ENCODE assay signal across 10 cellular contexts in the genomic region with DNA sequence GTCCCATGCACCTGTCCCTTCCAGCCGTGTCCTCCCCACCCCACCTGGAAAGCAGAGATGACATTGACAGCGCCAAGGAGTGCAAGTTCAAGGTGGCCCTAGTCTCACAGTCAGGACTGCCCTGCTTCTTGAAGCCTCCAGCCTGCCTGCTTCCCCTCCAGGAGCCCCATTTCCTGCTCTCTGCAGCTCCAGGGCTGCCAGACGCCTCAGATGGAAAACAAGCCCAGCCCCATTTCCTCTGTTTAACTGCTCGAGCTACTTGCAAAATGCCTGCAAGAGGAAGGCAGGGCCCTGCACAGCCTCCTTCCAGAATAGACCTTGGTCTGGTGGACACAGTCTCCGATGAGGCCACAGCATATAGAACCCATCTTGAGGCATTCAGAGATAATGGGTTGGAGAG. TPM values are rescaled to one million over a fixed set of nuclear protein-coding genes. Genes with fewer than 3 reads are reported as not detected.
DNase-seq lines count a peak whose midpoint lies in the region; ATAC-seq and TF ChIP-seq lines count a peak whose summit lies in the region.
"Had no signal": no experiment of that assay in that cellular context is flagged by ENCODE, and none has a peak within 500 bp of the region (broad histone marks: within the 10 kb centered on the region; RNA-seq: fewer than 3 reads in every experiment).

No MANE protein-coding gene starts in this region.

- H3K36me3 Mint-ChIP-seq in WTC11 = no peaks in the 10 kb centered on the region

- ATAC-seq in WTC11 = peak; percentile 2; the same call in 1 of the 2 replicates
- ATAC-seq in GM19023 (IDR thresholded peaks at IDR 0.05; ENCODE audit: unreplicated experiment) = no peak
- ATAC-seq in GM18873 (IDR thresholded peaks at IDR 0.05; ENCODE audit: low FRiP score, unreplicated experiment) = no peak
- ATAC-seq: activated T-cell treated with anti-CD3 and anti-CD28 coated beads, Interleukin-2, amount 50 U/mL, for 4 hours had no signal

- CTCF ChIA-PET in WTC11 (lab: Charles Lee) = interaction anchor here (0.8 to 5.6 kb wide), 9 partner anchors 9 to 105 kb away, joined by 3 to 62 read pairs (median 4); no protein-coding TSS in a partner anchor

- H3K27ac ChIP-seq in HL-60 (replicated peaks) = peak overlapping the region; percentile 75
- H3K27ac ChIP-seq: parathyroid adenoma had no signal

- H3K27me3 Mint-ChIP-seq in WTC11 (ENCODE audit: low read depth) = peaks cover 11% of the 10 kb centered on the region

- H3K9me3 Mint-ChIP-seq in WTC11 = no peaks in the 10 kb centered on the region
- H3K9me3 Mint-ChIP-seq: activated T-cell treated with anti-CD3 and anti-CD28 coated beads, Interleukin-2, amount 50 U/mL, for 4 hours had no signal

- TF ChIP-seq CTCF in HL-60 (IDR thresholded peaks at IDR 0.05; ENCODE audit: insufficient read depth, low read length) = no peak
- no peak for TF ChIP-seq CTCF in WTC11 (IDR thresholded peaks at IDR 0.05)

- POLR2A ChIA-PET in WTC11 (lab: Charles Lee) = no interaction called here

- DNase-seq in CD1c-positive myeloid dendritic cell (ENCODE audit: extremely low spot score) (peak; percentile 40), HL-60 (ENCODE audit: low read depth in 1 of 2, low spot score in 1 of 2) (peak in 1 of 2 experiments; percentile 93), WTC11 (ENCODE audit: low spot score) (no peak), left kidney (ENCODE audit: low read depth, low spot score) (peak; percentile 58), NCI-H526 (lab: John Stamatoyannopoulos, UW) (no peak)
- DNase-seq in effector CD8-positive, alpha-beta T cell (lab: John Stamatoyannopoulos, UW) = no peak
- DNase-seq: activated T-cell treated with anti-CD3 and anti-CD28 coated beads, Interleukin-2, amount 50 U/mL, for 4 hours had no signal

- H3K4me3 ChIP-seq in HL-60 (replicated peaks; ENCODE audit: insufficient read depth, low read length) = no peak overlapping the region

- no peak overlapping the region for H3K4me3 Mint-ChIP-seq in WTC11
- H3K4me3 Mint-ChIP-seq: activated T-cell treated with anti-CD3 and anti-CD28 coated beads, Interleukin-2, amount 50 U/mL, for 4 hours had no signal

- peaks cover 96% of the 10 kb centered on the region for H3K4me1 Mint-ChIP-seq in WTC11

- H3K27ac Mint-ChIP-seq in WTC11 = peak overlapping the region; percentile 83

- H3K27me3 ChIP-seq in HL-60 (ENCODE audit: insufficient read depth, poor library complexity, severe bottlenecking) = no peaks in the 10 kb centered on the region

TF ChIP-seq in WTC11, 78 proteins besides CTCF, POLR2A, EP300 and RAD21:
- TF ChIP-seq FOXJ3 (CRISPR knock-in tag; IDR thresholded peaks at IDR 0.05; ENCODE audit: borderline replicate concordance) (no peak), ZNF138 (CRISPR knock-in tag; conservative IDR thresholded peaks at IDR 0.05) (no peak), PRDM15 (CRISPR knock-in tag; IDR thresholded peaks at IDR 0.05) (peak; percentile 18; the same call in 1 of the 2 replicates), ATF3 (CRISPR knock-in tag; conservative IDR thresholded peaks at IDR 0.05) (no peak), CREM (CRISPR knock-in tag; IDR thresholded peaks at IDR 0.05) (no peak), ZNF263 (CRISPR knock-in tag; IDR thresholded peaks at IDR 0.05; ENCODE audit: low read depth) (no peak), ZNF121 (CRISPR knock-in tag; IDR thresholded peaks at IDR 0.05) (0 out of 2 replicates have a peak, but pooled peaks have one; percentile 31), GABPB1 (CRISPR knock-in tag; IDR thresholded peaks at IDR 0.05) (no peak), ZNF219 (CRISPR knock-in tag; IDR thresholded peaks at IDR 0.05; ENCODE audit: borderline replicate concordance) (no peak), FOXK1 (CRISPR knock-in tag; IDR thresholded peaks at IDR 0.05) (0 out of 2 replicates have a peak, but pooled peaks have one; percentile 36), NFE2L1 (CRISPR knock-in tag; IDR thresholded peaks at IDR 0.05) (no peak), ZNF416 (CRISPR knock-in tag; IDR thresholded peaks at IDR 0.05) (no peak), MXD4 (CRISPR knock-in tag; IDR thresholded peaks at IDR 0.05; ENCODE audit: borderline replicate concordance) (no peak), ZNF671 (CRISPR knock-in tag; IDR thresholded peaks at IDR 0.05) (no peak), HMGXB4 (CRISPR knock-in tag; IDR thresholded peaks at IDR 0.05) (no peak)

RNA-seq across cellular contexts. Expression of gene DGKZ, which starts 5.0 kb away (rescaled TPM):
- 107 to 139 TPM (median 115 TPM) in 3 replicates for total RNA-seq in WTC11 (2021)

RNA-seq across cellular contexts. Expression of gene MDK, which starts 39.2 kb away (rescaled TPM):
- total RNA-seq in WTC11 (2021) = 560 to 611 TPM (median 602 TPM) in 3 replicates

RNA-seq across cellular contexts. Expression of gene CHRM4, which starts 49.3 kb away (rescaled TPM):
- total RNA-seq in WTC11 (2021) = 0.62 to 0.85 TPM (median 0.62 TPM) in 3 replicates

Comparison
In these comparisons a context has a peak if more than half of its experiments do, and no peak if none do; other contexts are left out.
1. DNase-seq: peak in CD1c-positive myeloid dendritic cell (single experiment) and left kidney (single experiment); none in WTC11 (single experiment), NCI-H526 (0 of 2) and effector CD8-positive, alpha-beta T cell (single experiment).